ENCODE assay signal across 9 cellular contexts in the genomic region with DNA sequence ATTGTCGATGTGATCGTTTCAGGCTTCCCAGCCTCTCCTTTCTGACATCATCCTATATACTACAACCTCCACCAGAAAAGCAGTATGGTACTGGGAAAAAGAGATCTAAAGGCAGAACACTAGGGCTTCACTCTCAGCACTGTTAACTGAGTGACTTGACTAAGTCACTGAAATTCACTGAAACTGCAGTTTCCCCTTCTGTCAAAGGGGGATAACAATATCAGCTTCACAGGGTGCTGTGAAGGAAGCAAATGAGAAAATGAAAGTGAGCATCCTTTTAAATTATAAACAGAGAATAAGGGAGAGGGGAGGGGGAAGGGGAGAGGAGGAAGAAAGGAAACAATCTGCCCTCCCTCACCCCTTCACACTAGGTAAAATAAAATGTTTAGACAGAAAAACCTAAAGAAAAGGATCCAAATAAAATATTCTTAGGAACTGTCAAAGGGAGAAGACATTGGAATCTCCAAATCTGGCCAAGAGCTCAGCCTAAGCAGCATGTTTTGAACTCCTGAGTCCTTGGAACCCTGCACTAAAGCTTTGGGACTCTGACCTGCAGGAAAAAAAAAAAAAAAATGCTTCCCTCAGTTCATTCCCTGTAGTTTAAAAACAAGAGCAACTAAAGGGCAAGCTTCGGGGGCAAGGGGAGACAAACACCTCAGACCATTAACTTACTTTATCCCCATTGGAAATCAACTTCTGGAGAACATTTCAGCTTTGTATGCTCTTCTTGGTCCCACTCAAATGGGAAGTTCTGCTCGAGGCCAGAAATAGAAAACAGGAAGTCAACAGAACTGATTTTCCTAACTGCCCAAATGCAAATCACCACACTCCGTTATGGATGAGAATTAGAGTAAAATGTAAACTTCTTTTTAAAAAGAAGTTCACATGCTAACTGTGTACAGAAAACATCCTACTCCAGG.
DNase-seq lines count a peak whose midpoint lies in the region; ATAC-seq and TF ChIP-seq lines count a peak whose summit lies in the region.
"Had no signal": no experiment of that assay in that cellular context is flagged by ENCODE, and none has a peak within 500 bp of the region (broad histone marks: within the 10 kb centered on the region; RNA-seq: fewer than 3 reads in every experiment).

No MANE protein-coding gene starts in this region.

- no peaks in the 10 kb centered on the region for H3K9me3 Mint-ChIP-seq in endothelial cell (ENCODE audit: unreplicated experiment)
- H3K9me3 Mint-ChIP-seq: activated T-cell treated with anti-CD3 and anti-CD28 coated beads, Interleukin-2, amount 50 U/mL, for 72 hours had no signal

- peaks cover 2% of the 10 kb centered on the region for H3K27me3 Mint-ChIP-seq in endothelial cell (ENCODE audit: unreplicated experiment)

- no peak for TF ChIP-seq POLR2A in gastroesophageal sphincter (IDR thresholded peaks at IDR 0.05)

- H3K4me1 ChIP-seq in gastroesophageal sphincter: peaks cover 8 to 77% (median 18%) of the 10 kb centered on the region in 3 donors

- DNase-seq in GM13977 (ENCODE audit: low spot score) (peak; percentile 43), endothelial cell (ENCODE audit: low spot score) (no peak), caudate nucleus (lab: John Stamatoyannopoulos, UW) (no peak), DMS 273 treated with DMSO at 0.1 percent for 48 hours (lab: John Stamatoyannopoulos, UW) (no peak)
- no peak for DNase-seq in activated effector memory CD4-positive, alpha-beta T cell treated with anti-CD3 and anti-CD28 coated beads, Interleukin-2, amount 50 U/mL, for 16 hours

- no peak for TF ChIP-seq EP300 in gastroesophageal sphincter (IDR thresholded peaks at IDR 0.05)

- no peaks in the 10 kb centered on the region for H3K9me3 ChIP-seq in gastroesophageal sphincter

- H3K27ac Mint-ChIP-seq in endothelial cell (ENCODE audit: unreplicated experiment): no peak overlapping the region
- H3K27ac Mint-ChIP-seq: activated T-cell treated with anti-CD3 and anti-CD28 coated beads, Interleukin-2, amount 50 U/mL, for 72 hours had no signal

- in situ Hi-C loops in GM13977 (cut with MboI; ENCODE audit: low pct_unique_long_range_greater_than_20kb, low sequenced_read_pairs, unreplicated experiment): no loop called here

- TF ChIP-seq CTCF in GM13977 (IDR thresholded peaks at IDR 0.05; ENCODE audit: extremely low read depth, insufficient read depth, missing control alignments) (no peak), gastroesophageal sphincter (IDR thresholded peaks at IDR 0.05) (peak in 1 of 4 experiments; percentile 33), endothelial cell (IDR thresholded peaks at IDR 0.05; ENCODE audit: unreplicated experiment) (no peak)

- no peak overlapping the region for H3K4me3 ChIP-seq in gastroesophageal sphincter

- ATAC-seq in GM21576 (IDR thresholded peaks at IDR 0.05; ENCODE audit: unreplicated experiment) (peak; percentile 44), HG03565 (IDR thresholded peaks at IDR 0.05; ENCODE audit: unreplicated experiment) (peak; percentile 52), gastroesophageal sphincter (no peak)

- WGBS in gastroesophageal sphincter (ENCODE audit: low coverage in 1 of 2), 2 donors: 34 to 38% methylated on average over 5 of the region's 5 CpGs

- H3K36me3 ChIP-seq in gastroesophageal sphincter: no peaks in the 10 kb centered on the region

- peak overlapping the region; percentile 66 to 93 (median 84) for H3K27ac ChIP-seq in gastroesophageal sphincter
- no peak overlapping the region for H3K27ac ChIP-seq in caudate nucleus (ENCODE audit: low read depth, low read length)

- H3K4me3 Mint-ChIP-seq in endothelial cell (ENCODE audit: unreplicated experiment): no peak overlapping the region
- H3K4me3 Mint-ChIP-seq: activated T-cell treated with anti-CD3 and anti-CD28 coated beads, Interleukin-2, amount 50 U/mL, for 72 hours had no signal

- peaks cover 8% of the 10 kb centered on the region for H3K4me1 Mint-ChIP-seq in endothelial cell (ENCODE audit: unreplicated experiment)

- no peaks in the 10 kb centered on the region for H3K36me3 Mint-ChIP-seq in endothelial cell (ENCODE audit: low read depth, unreplicated experiment)

- no peaks in the 10 kb centered on the region for H3K27me3 ChIP-seq in gastroesophageal sphincter
